In genomic region chr19:51440846-51441409, GRCh38 we compare ENCODE assay signal across 11 cellular contexts. TPM values are rescaled to one million over a fixed set of nuclear protein-coding genes. Genes with fewer than 3 reads are reported as not detected.
DNase-seq lines count a peak whose midpoint lies in the region; ATAC-seq and TF ChIP-seq lines count a peak whose summit lies in the region.
"Had no signal": no experiment of that assay in that cellular context is flagged by ENCODE, and none has a peak within 500 bp of the region (broad histone marks: within the 10 kb centered on the region; RNA-seq: fewer than 3 reads in every experiment).

No MANE protein-coding gene starts in this region.

- H3K27ac Mint-ChIP-seq in activated CD8-positive, alpha-beta T cell treated with anti-CD3 and anti-CD28 coated beads for 36 hours, result peak overlapping the region; percentile 94
- H3K27ac Mint-ChIP-seq in stimulated activated effector memory CD8-positive, alpha-beta T cell treated with anti-CD3 and anti-CD28 coated beads, Interleukin-12 subunit alpha, Interleukin-12 subunit beta, amount 100 ng/mL, for 72 hours, result peak overlapping the region; percentile 98
- H3K27ac Mint-ChIP-seq: endodermal cell had no signal

- H3K36me3 ChIP-seq in heart left ventricle, result no peaks in the 10 kb centered on the region

- H3K36me3 Mint-ChIP-seq in activated CD8-positive, alpha-beta T cell treated with anti-CD3 and anti-CD28 coated beads for 36 hours (ENCODE audit: low read depth), result peaks cover 4% of the 10 kb centered on the region
- peaks cover 23% of the 10 kb centered on the region for H3K36me3 Mint-ChIP-seq in stimulated activated effector memory CD8-positive, alpha-beta T cell treated with anti-CD3 and anti-CD28 coated beads, Interleukin-12 subunit alpha, Interleukin-12 subunit beta, amount 100 ng/mL, for 72 hours

- H3K9me3 Mint-ChIP-seq in activated CD8-positive, alpha-beta T cell treated with anti-CD3 and anti-CD28 coated beads for 36 hours, result peaks cover 6% of the 10 kb centered on the region
- H3K9me3 Mint-ChIP-seq in stimulated activated effector memory CD8-positive, alpha-beta T cell treated with anti-CD3 and anti-CD28 coated beads, Interleukin-12 subunit alpha, Interleukin-12 subunit beta, amount 100 ng/mL, for 72 hours, result no peaks in the 10 kb centered on the region
- H3K9me3 Mint-ChIP-seq: endodermal cell had no signal

- CTCF ChIA-PET in activated CD8-positive, alpha-beta T cell treated with anti-CD3 and anti-CD28 coated beads for 36 hours (lab: Charles Lee), result interaction anchor here (0.7 to 7.7 kb wide), 14 partner anchors 12 to 337 kb away, joined by 3 to 71 read pairs (median 5); partner anchors contain the start of gene SIGLEC10

- POLR2A ChIA-PET in activated CD8-positive, alpha-beta T cell treated with anti-CD3 and anti-CD28 coated beads for 36 hours (lab: Charles Lee), result interaction anchor here (0.6 to 3.4 kb wide), 16 partner anchors 8 to 1518 kb away, joined by 3 to 14 read pairs (median 4); partner anchors contain the start of genes NKG7 and VSIG10L

- no peaks in the 10 kb centered on the region for H3K9me3 ChIP-seq in heart left ventricle

- peaks cover 0 to 71% (median 16%) of the 10 kb centered on the region in 9 donors for H3K27me3 ChIP-seq in heart left ventricle

- peak overlapping the region in 1 of 12 donors; percentile 37 for H3K4me3 ChIP-seq in heart left ventricle

- WGBS in heart left ventricle, 4 donors, result 34 to 43% (median 37%) methylated on average over 11 of the region's 11 CpGs

- ATAC-seq in HG03558 (IDR thresholded peaks at IDR 0.05; ENCODE audit: extremely low read depth, unreplicated experiment) (peak; percentile 4), GM21717 (IDR thresholded peaks at IDR 0.05; ENCODE audit: unreplicated experiment) (no peak), heart left ventricle (no peak), GM21367 (IDR thresholded peaks at IDR 0.05; ENCODE audit: unreplicated experiment) (no peak), HG02852 (IDR thresholded peaks at IDR 0.05; ENCODE audit: unreplicated experiment) (no peak)
- peak; percentile 28 for ATAC-seq in activated CD8-positive, alpha-beta T cell treated with anti-CD3 and anti-CD28 coated beads for 36 hours
- peak; percentile 64 for ATAC-seq in stimulated activated effector memory CD8-positive, alpha-beta T cell treated with anti-CD3 and anti-CD28 coated beads, Interleukin-12 subunit alpha, Interleukin-12 subunit beta, amount 100 ng/mL, for 72 hours

- H3K4me3 Mint-ChIP-seq in activated CD8-positive, alpha-beta T cell treated with anti-CD3 and anti-CD28 coated beads for 36 hours, result peak overlapping the region; percentile 74
- peak overlapping the region; percentile 77 for H3K4me3 Mint-ChIP-seq in stimulated activated effector memory CD8-positive, alpha-beta T cell treated with anti-CD3 and anti-CD28 coated beads, Interleukin-12 subunit alpha, Interleukin-12 subunit beta, amount 100 ng/mL, for 72 hours
- H3K4me3 Mint-ChIP-seq: endodermal cell had no signal

- peaks cover 0 to 21% (median 0%) of the 10 kb centered on the region in 12 donors for H3K4me1 ChIP-seq in heart left ventricle

- peak; percentile 73 for DNase-seq in activated CD8-positive, alpha-beta T cell treated with anti-CD3 and anti-CD28 coated beads for 36 hours
- DNase-seq in kidney tubule cell (ENCODE audit: low spot score) (peak; percentile 6), heart left ventricle (no peak)
- DNase-seq in stimulated activated effector memory CD8-positive, alpha-beta T cell treated with anti-CD3 and anti-CD28 coated beads, Interleukin-12 subunit alpha, Interleukin-12 subunit beta, amount 100 ng/mL, for 72 hours (ENCODE audit: low spot score in 2 of 2), result peak; percentile 57 to 83
- DNase-seq: endodermal cell had no signal

- peaks cover 3% of the 10 kb centered on the region for H3K27me3 Mint-ChIP-seq in activated CD8-positive, alpha-beta T cell treated with anti-CD3 and anti-CD28 coated beads for 36 hours

- intact Hi-C loops in activated CD8-positive, alpha-beta T cell treated with anti-CD3 and anti-CD28 coated beads for 36 hours (cut with micrococcal nuclease), result loop anchor here (2.0 kb wide), 1 partner anchor 68 kb away; the partner anchor contains the start of gene NKG7
- intact Hi-C loops in heart left ventricle (cut with DNase I), result no loop called here

- no peak for TF ChIP-seq CTCF in activated CD8-positive, alpha-beta T cell treated with anti-CD3 and anti-CD28 coated beads for 36 hours (IDR thresholded peaks at IDR 0.05)
- no peak for TF ChIP-seq CTCF in heart left ventricle (IDR thresholded peaks at IDR 0.05)

- H3K4me1 Mint-ChIP-seq in activated CD8-positive, alpha-beta T cell treated with anti-CD3 and anti-CD28 coated beads for 36 hours (ENCODE audit: low read depth), result peaks cover 60% of the 10 kb centered on the region
- H3K4me1 Mint-ChIP-seq in stimulated activated effector memory CD8-positive, alpha-beta T cell treated with anti-CD3 and anti-CD28 coated beads, Interleukin-12 subunit alpha, Interleukin-12 subunit beta, amount 100 ng/mL, for 72 hours, result peaks cover 59% of the 10 kb centered on the region
- H3K4me1 Mint-ChIP-seq: endodermal cell had no signal

- H3K27ac ChIP-seq in heart left ventricle, result peak overlapping the region in 1 of 12 donors; percentile 28

- no peak for TF ChIP-seq POLR2A in heart left ventricle (IDR thresholded peaks at IDR 0.05)

RNA-seq across cellular contexts. Expression of gene SIGLEC8, which starts 17.3 kb away (rescaled TPM):
- total RNA-seq in activated CD8-positive, alpha-beta T cell treated with anti-CD3 and anti-CD28 coated beads for 36 hours, result not detected
- total RNA-seq in heart left ventricle, result under 1 TPM in 2 of 9 donors, not detected in 7; 0.12 to 0.48 TPM
- polyA plus RNA-seq in heart left ventricle, result not detected
- total RNA-seq: endodermal cell; myocyte; T-helper 2 cell treated with Interferon-gamma antibody and Interleukin-4, amounts not matched to agents 100 ng/mL and 5 ng/mL, for 36 hours had no signal

RNA-seq across cellular contexts. Expression of gene SIGLEC10, which starts 23.5 kb away (rescaled TPM):
- total RNA-seq in activated CD8-positive, alpha-beta T cell treated with anti-CD3 and anti-CD28 coated beads for 36 hours, result under 1 TPM in 1 of 2 experiments, not detected in 1; 0.32 TPM
- 1 to 10 TPM in 4 of 9 donors, under 1 TPM in 5; 0.18 to 7.5 (median 0.58) TPM for total RNA-seq in heart left ventricle
- polyA plus RNA-seq in heart left ventricle, result 1 to 10 TPM in 1 of 2 donors, under 1 TPM in 1; 0.08 to 1.7 TPM
- total RNA-seq: endodermal cell, myocyte had no signal

RNA-seq across cellular contexts. Expression of gene CEACAM18, which starts 37.4 kb away (rescaled TPM):
- total RNA-seq in activated CD8-positive, alpha-beta T cell treated with anti-CD3 and anti-CD28 coated beads for 36 hours, result not detected
- not detected for total RNA-seq in heart left ventricle
- polyA plus RNA-seq in heart left ventricle, result not detected
- total RNA-seq: endodermal cell; myocyte; T-helper 2 cell treated with Interferon-gamma antibody and Interleukin-4, amounts not matched to agents 100 ng/mL and 5 ng/mL, for 36 hours had no signal

RNA-seq across cellular contexts. Expression of gene C19orf84, which starts 50.5 kb away (rescaled TPM):
- total RNA-seq in activated CD8-positive, alpha-beta T cell treated with anti-CD3 and anti-CD28 coated beads for 36 hours, result not detected
- not detected for total RNA-seq in heart left ventricle
- polyA plus RNA-seq in heart left ventricle, result not detected
- total RNA-seq: myocyte; T-helper 2 cell treated with Interferon-gamma antibody and Interleukin-4, amounts not matched to agents 100 ng/mL and 5 ng/mL, for 36 hours had no signal

RNA-seq across cellular contexts. Expression of gene LIM2, which starts 53.2 kb away (rescaled TPM):
- total RNA-seq in activated CD8-positive, alpha-beta T cell treated with anti-CD3 and anti-CD28 coated beads for 36 hours, result 1 to 10 TPM; 1.4 to 2.6 TPM
- not detected for total RNA-seq in heart left ventricle
- polyA plus RNA-seq in heart left ventricle, result not detected
- total RNA-seq: endodermal cell, myocyte had no signal

Comparison
In these comparisons a context has a peak if more than half of its experiments do, and no peak if none do; other contexts are left out.
1. ATAC-seq: peak in HG03558 (single experiment), activated CD8-positive, alpha-beta T cell treated with anti-CD3 and anti-CD28 coated beads for 36 hours (single experiment) and stimulated activated effector memory CD8-positive, alpha-beta T cell treated with anti-CD3 and anti-CD28 coated beads, Interleukin-12 subunit alpha, Interleukin-12 subunit beta, amount 100 ng/mL, for 72 hours (single experiment); none in GM21717 (single experiment), heart left ventricle (0 of 4), GM21367 (single experiment) and HG02852 (single experiment).
2. DNase-seq: peak in activated CD8-positive, alpha-beta T cell treated with anti-CD3 and anti-CD28 coated beads for 36 hours (single experiment), kidney tubule cell (single experiment) and stimulated activated effector memory CD8-positive, alpha-beta T cell treated with anti-CD3 and anti-CD28 coated beads, Interleukin-12 subunit alpha, Interleukin-12 subunit beta, amount 100 ng/mL, for 72 hours (2 of 2); none in heart left ventricle (0 of 5).